8 cellular contexts compared by ENCODE assay signal in the genomic region with DNA sequence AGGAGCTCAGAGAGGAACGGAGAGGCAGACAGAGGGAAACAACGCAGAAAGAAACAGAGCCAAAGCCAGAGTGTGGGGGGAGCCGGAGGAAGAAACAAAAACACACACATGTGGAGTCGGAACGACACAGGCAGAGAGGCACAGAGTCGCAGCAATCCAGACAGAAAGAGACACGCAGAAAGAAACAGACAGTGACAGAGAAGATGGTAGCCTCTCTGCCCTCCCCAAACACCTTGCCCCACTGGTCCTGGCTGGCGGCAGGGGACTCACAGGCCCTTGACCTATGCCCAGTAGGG. TPM values are rescaled to one million over a fixed set of nuclear protein-coding genes. Genes with fewer than 3 reads are reported as not detected.
DNase-seq lines count a peak whose midpoint lies in the region; ATAC-seq and TF ChIP-seq lines count a peak whose summit lies in the region.

No MANE protein-coding gene starts in this region.

- CTCF ChIA-PET in T-cell (lab: Charles Lee) = interaction anchor here (0.5 to 0.8 kb wide), 7 partner anchors 14 to 1152 kb away, joined by 3 to 4 read pairs (median 3); partner anchors contain the start of genes IP6K2 (in 1 of the 2) and QRICH1 (in 1 of the 2)

- peaks cover 47 to 59% (median 55%) of the 10 kb centered on the region in 4 donors for H3K36me3 ChIP-seq in stomach

- no peak for TF ChIP-seq POLR2A in stomach (IDR thresholded peaks at IDR 0.05)

- DNase-seq in T-helper 1 cell (no peak), T-cell (no peak), fibroblast of villous mesenchyme (ENCODE audit: low read depth) (peak; percentile 50), stomach (no peak), COR-L47 (lab: John Stamatoyannopoulos, UW) (no peak), hepatic stellate cell (ENCODE audit: low spot score) (no peak)

- no peak for TF ChIP-seq EP300 in stomach (IDR thresholded peaks at IDR 0.05)

- H3K9me3 ChIP-seq in stomach = no peaks in the 10 kb centered on the region

- no peak for ATAC-seq in T-cell (replicated peaks in 1 of 4)
- no peak for ATAC-seq in GM18868 (IDR thresholded peaks at IDR 0.05; ENCODE audit: unreplicated experiment)

- peaks cover 26 to 46% (median 40%) of the 10 kb centered on the region in 4 donors for H3K4me1 ChIP-seq in stomach

- WGBS in stomach, 5 donors = 65 to 73% (median 70%) methylated on average over 8 of the region's 8 CpGs

- intact Hi-C loops in stomach (cut with DNase I; ENCODE audit: low total_unique reads) = no loop called here

- H3K4me3 ChIP-seq in fibroblast of villous mesenchyme (ENCODE audit: low read depth, low read length) (peak overlapping the region; percentile 83), stomach (peak overlapping the region; percentile 71 to 96 (median 78))

- H3K27ac Mint-ChIP-seq in T-helper 1 cell treated with Interleukin-12 subunit alpha and Interleukin-12 subunit beta and Interleukin-4 antibody, amounts not matched to agents 30 μg/mL and 1 μg/mL, for 36 hours = peak overlapping the region; percentile 33
- H3K27ac Mint-ChIP-seq in T-cell = no peak overlapping the region

- H3K36me3 Mint-ChIP-seq in T-helper 1 cell treated with Interleukin-12 subunit alpha and Interleukin-12 subunit beta and Interleukin-4 antibody, amounts not matched to agents 30 μg/mL and 1 μg/mL, for 36 hours (ENCODE audit: low read depth) = peaks cover 26% of the 10 kb centered on the region
- peaks cover 37% of the 10 kb centered on the region for H3K36me3 Mint-ChIP-seq in T-cell

- TF ChIP-seq CTCF in fibroblast of villous mesenchyme (IDR thresholded peaks at IDR 0.05; ENCODE audit: insufficient read depth, low read depth, low read length) (no peak), stomach (IDR thresholded peaks at IDR 0.05) (no peak)

- H3K27ac ChIP-seq in stomach = peak overlapping the region in 4 of 5 donors; percentile 7 to 94 (median 70)

- POLR2A ChIA-PET in T-cell (lab: Charles Lee) = no interaction called here

- no peaks in the 10 kb centered on the region for H3K9me3 Mint-ChIP-seq in T-helper 1 cell treated with Interleukin-12 subunit alpha and Interleukin-12 subunit beta and Interleukin-4 antibody, amounts not matched to agents 30 μg/mL and 1 μg/mL, for 36 hours
- no peaks in the 10 kb centered on the region for H3K9me3 Mint-ChIP-seq in T-cell

- H3K27me3 Mint-ChIP-seq in T-helper 1 cell treated with Interleukin-12 subunit alpha and Interleukin-12 subunit beta and Interleukin-4 antibody, amounts not matched to agents 30 μg/mL and 1 μg/mL, for 36 hours (ENCODE audit: low read depth) = no peaks in the 10 kb centered on the region
- H3K27me3 Mint-ChIP-seq in T-cell = no peaks in the 10 kb centered on the region

- peaks cover 25% of the 10 kb centered on the region for H3K4me1 Mint-ChIP-seq in T-helper 1 cell treated with Interleukin-12 subunit alpha and Interleukin-12 subunit beta and Interleukin-4 antibody, amounts not matched to agents 30 μg/mL and 1 μg/mL, for 36 hours (ENCODE audit: low read depth)
- peaks cover 33 to 51% (median 49%) of the 10 kb centered on the region in 3 donors for H3K4me1 Mint-ChIP-seq in T-cell

- H3K4me3 Mint-ChIP-seq in T-helper 1 cell treated with Interleukin-12 subunit alpha and Interleukin-12 subunit beta and Interleukin-4 antibody, amounts not matched to agents 30 μg/mL and 1 μg/mL, for 36 hours = peak overlapping the region; percentile 60
- peak overlapping the region; percentile 62 to 86 (median 82) for H3K4me3 Mint-ChIP-seq in T-cell

- no peaks in the 10 kb centered on the region for H3K27me3 ChIP-seq in stomach

RNA-seq across cellular contexts. Expression of gene NCKIPSD, which starts 1.7 kb away (rescaled TPM):
- total RNA-seq in T-cell (10 to 100 TPM; 17.4 to 23.4 (median 20.4) TPM), fibroblast of villous mesenchyme (17.7 and 23.3 TPM in 2 replicates), stomach (10 to 100 TPM; 16.2 to 46.7 (median 32.6) TPM)
- 1 to 10 TPM; 6.1 to 7.7 (median 6.1) TPM for polyA plus RNA-seq in stomach

RNA-seq across cellular contexts. Expression of gene CELSR3, which starts 21.3 kb away (rescaled TPM):
- total RNA-seq in T-cell = 1 to 10 TPM; 5.6 to 7.4 (median 6.2) TPM
- total RNA-seq in fibroblast of villous mesenchyme = 1.6 and 1.7 TPM in 2 replicates
- 1 to 10 TPM in 4 of 5 donors, not detected in 1; 1.5 to 2.3 (median 1.9) TPM for total RNA-seq in stomach
- polyA plus RNA-seq in stomach = under 1 TPM; 0.15 to 1.00 (median 0.53) TPM

RNA-seq across cellular contexts. Expression of gene IP6K2, which starts 33.0 kb away (rescaled TPM):
- total RNA-seq in T-cell (10 to 100 TPM; 69.0 to 95.7 (median 77.6) TPM), fibroblast of villous mesenchyme (46.4 and 55.7 TPM in 2 replicates), stomach (100 to 1,000 TPM; 102 to 234 (median 110) TPM)
- 10 to 100 TPM; 44.1 to 87.5 (median 65.7) TPM for polyA plus RNA-seq in stomach

RNA-seq across cellular contexts. Expression of gene SLC26A6, which starts 48.7 kb away (rescaled TPM):
- 10 to 100 TPM; 16.2 to 36.4 (median 29.2) TPM for total RNA-seq in T-cell
- total RNA-seq in fibroblast of villous mesenchyme = 34.8 and 45.8 TPM in 2 replicates
- total RNA-seq in stomach = 100 to 1,000 TPM in 3 of 5 donors, 10 to 100 TPM in 2; 23.9 to 279 (median 137) TPM
- 10 to 100 TPM; 14.8 to 67.7 (median 31.4) TPM for polyA plus RNA-seq in stomach
